20 cellular contexts compared by ENCODE assay signal in genomic region chr1:4021153-4021894, GRCh38.
"Had no signal": no experiment of that assay in that cellular context is flagged by ENCODE, and none has a peak within 500 bp of the region (broad histone marks: within the 10 kb centered on the region; RNA-seq: fewer than 3 reads in every experiment).

No MANE protein-coding gene starts in this region.

- H3K36me3 ChIP-seq: adrenal gland, SJSA1 had no signal

- H3K27me3 Mint-ChIP-seq: activated naive CD8-positive, alpha-beta T cell treated with anti-CD3 and anti-CD28 coated beads, Interleukin-2, amount 10 ng/mL, durations not matched to agents 7 days and 5 days had no signal

- H3K9me3 Mint-ChIP-seq: activated naive CD8-positive, alpha-beta T cell treated with anti-CD3 and anti-CD28 coated beads, Interleukin-2, amount 10 ng/mL, durations not matched to agents 7 days and 5 days; activated T-cell treated with anti-CD3 and anti-CD28 coated beads, Interleukin-2, amount 50 U/mL, for 4 hours; T-helper 1 cell treated with Interleukin-12 subunit alpha and Interleukin-12 subunit beta and Interleukin-4 antibody, amounts not matched to agents 30 μg/mL and 1 μg/mL, for 36 hours had no signal

- H3K36me3 Mint-ChIP-seq: activated naive CD8-positive, alpha-beta T cell treated with anti-CD3 and anti-CD28 coated beads, Interleukin-2, amount 10 ng/mL, durations not matched to agents 7 days and 5 days had no signal

- H3K27me3 ChIP-seq: SJSA1 had no signal

- H3K27ac ChIP-seq: adrenal gland, RWPE1, SJSA1 had no signal

- H3K27ac Mint-ChIP-seq: activated CD8-positive, alpha-beta T cell treated with anti-CD3 and anti-CD28 coated beads, Interleukin-2, amount 10 ng/mL, durations not matched to agents 7 days and 5 days; activated naive CD8-positive, alpha-beta T cell treated with anti-CD3 and anti-CD28 coated beads, Interleukin-2, amount 10 ng/mL, durations not matched to agents 7 days and 5 days; T-helper 1 cell treated with Interleukin-12 subunit alpha and Interleukin-12 subunit beta and Interleukin-4 antibody, amounts not matched to agents 30 μg/mL and 1 μg/mL, for 36 hours had no signal

- H3K4me3 Mint-ChIP-seq: activated CD8-positive, alpha-beta T cell treated with anti-CD3 and anti-CD28 coated beads, Interleukin-2, amount 10 ng/mL, durations not matched to agents 7 days and 5 days; activated naive CD8-positive, alpha-beta T cell treated with anti-CD3 and anti-CD28 coated beads, Interleukin-2, amount 10 ng/mL, durations not matched to agents 7 days and 5 days; activated T-cell treated with anti-CD3 and anti-CD28 coated beads, Interleukin-2, amount 50 U/mL, for 4 hours; T-helper 1 cell treated with Interleukin-12 subunit alpha and Interleukin-12 subunit beta and Interleukin-4 antibody, amounts not matched to agents 30 μg/mL and 1 μg/mL, for 36 hours had no signal

- H3K4me1 ChIP-seq: adrenal gland, SJSA1 had no signal

- H3K9me3 ChIP-seq: adrenal gland, SJSA1 had no signal

- H3K4me3 ChIP-seq: adrenal gland, SJSA1 had no signal

- DNase-seq: activated CD4-positive, alpha-beta T cell treated with anti-CD3 and anti-CD28 coated beads for 4 hours; activated CD8-positive, alpha-beta T cell treated with anti-CD3 and anti-CD28 coated beads, Interleukin-2, amount 10 ng/mL, durations not matched to agents 7 days and 5 days; activated naive CD4-positive, alpha-beta T cell treated with anti-CD3 and anti-CD28 coated beads, Interleukin-2, amount 50 U/mL, for 16 hours; activated naive CD8-positive, alpha-beta T cell treated with anti-CD3 and anti-CD28 coated beads, Interleukin-2, amount 10 ng/mL, durations not matched to agents 7 days and 5 days; activated T-cell treated with anti-CD3 and anti-CD28 coated beads, Interleukin-2, amount 50 U/mL, for 4 hours; Kasumi-1; KBM-7; NCI-H1105 treated with DMSO at 0.1 percent for 48 hours; NCI-H1436 treated with DMSO at 0.1 percent for 48 hours; NCI-H187; NCI-H2081; NCI-H510A treated with DMSO at 0.1 percent for 48 hours; NCI-H69; NK-92 treated with Interleukin-12 subunit alpha and Interleukin-12 subunit beta, amount 100 ng/mL, for 24 hours; OCI-M1; SHP77 had no signal
